8 cellular contexts compared by ENCODE assay signal in genomic region chr11:20360650-20361049, GRCh38. TPM values are rescaled to one million over a fixed set of nuclear protein-coding genes. Genes with fewer than 3 reads are reported as not detected.
DNase-seq lines count a peak whose midpoint lies in the region; ATAC-seq and TF ChIP-seq lines count a peak whose summit lies in the region.

No MANE protein-coding gene starts in this region.

- H3K27me3 Mint-ChIP-seq in effector memory CD8-positive, alpha-beta T cell = peaks cover 0 to 8% of the 10 kb centered on the region in 2 donors

- H3K27me3 ChIP-seq in thoracic aorta (replicated peaks; ENCODE audit: insufficient read depth) (no peaks in the 10 kb centered on the region), dorsolateral prefrontal cortex (no peaks in the 10 kb centered on the region)

- no peaks in the 10 kb centered on the region for H3K9me3 ChIP-seq in thoracic aorta

- peak; percentile 17 for ATAC-seq in effector memory CD8-positive, alpha-beta T cell (replicated peaks)
- no peak for ATAC-seq in thoracic aorta (ENCODE audit: insufficient number of reproducible peaks, low FRiP score, low read depth)

- no peaks in the 10 kb centered on the region for H3K36me3 ChIP-seq in thoracic aorta

- H3K27ac Mint-ChIP-seq in effector memory CD8-positive, alpha-beta T cell = peak overlapping the region; percentile 38 to 93

- peak overlapping the region; percentile 12 for H3K4me3 ChIP-seq in thoracic aorta
- H3K4me3 ChIP-seq in dorsolateral prefrontal cortex = no peak overlapping the region

- peaks cover 3 to 22% of the 10 kb centered on the region in 2 donors for H3K4me1 ChIP-seq in thoracic aorta (ENCODE audit: control insufficient read depth in 1 of 2, low read depth in 2 of 2)

- no peaks in the 10 kb centered on the region for H3K9me3 Mint-ChIP-seq in effector memory CD8-positive, alpha-beta T cell

- intact Hi-C loops in dorsolateral prefrontal cortex (cut with DNase I) = no loop called here

- DNase-seq in activated naive CD4-positive, alpha-beta T cell treated with Interleukin-2 at 50 U/mL for 16 hours = peak; percentile 19
- DNase-seq in activated naive CD4-positive, alpha-beta T cell (lab: John Stamatoyannopoulos, UW) = no peak
- DNase-seq in RPMI7951 (ENCODE audit: low read depth) = peak; percentile 64
- peak in 2 of 3 experiments; percentile 15 to 33 for DNase-seq in effector memory CD8-positive, alpha-beta T cell
- no peak for DNase-seq in thoracic aorta (ENCODE audit: low spot score)
- DNase-seq in retina = no peak
- no peak for DNase-seq in DMS 273 (lab: John Stamatoyannopoulos, UW; ENCODE audit: unreplicated experiment)
- no peak for DNase-seq in dorsolateral prefrontal cortex

- H3K4me1 Mint-ChIP-seq in effector memory CD8-positive, alpha-beta T cell (ENCODE audit: low read depth in 2 of 2) = peaks cover 30 to 39% of the 10 kb centered on the region in 2 donors

- peaks cover 11% of the 10 kb centered on the region for H3K36me3 Mint-ChIP-seq in effector memory CD8-positive, alpha-beta T cell (ENCODE audit: insufficient read depth)

- no peak for TF ChIP-seq CTCF in thoracic aorta (IDR thresholded peaks at IDR 0.05)
- no peak for TF ChIP-seq CTCF in dorsolateral prefrontal cortex (IDR thresholded peaks at IDR 0.05 in 54 of 56, conservative IDR thresholded peaks at IDR 0.05 in 2 of 56; ENCODE audit: low read depth in 1 of 56, partially characterized antibody in 56 of 56)

- peak overlapping the region; percentile 56 to 75 for H3K4me3 Mint-ChIP-seq in effector memory CD8-positive, alpha-beta T cell

- H3K27ac ChIP-seq in thoracic aorta (no peak overlapping the region), dorsolateral prefrontal cortex (no peak overlapping the region)

RNA-seq across cellular contexts. Expression of gene HTATIP2, which starts 2.9 kb away (rescaled TPM):
- 54.5 and 67.4 TPM in 2 replicates for total RNA-seq in RPMI7951 (2014; rRNA removed; shearing (Covaris generic))
- total RNA-seq in thoracic aorta (10 to 100 TPM; 29.0 to 29.9 TPM), dorsolateral prefrontal cortex (10 to 100 TPM; 12.7 to 59.9 (median 25.5) TPM)

RNA-seq across cellular contexts. Expression of gene PRMT3, which starts 26.9 kb away (rescaled TPM):
- total RNA-seq in RPMI7951 (2014; rRNA removed; shearing (Covaris generic)) = 14.6 and 18.3 TPM in 2 replicates
- 10 to 100 TPM in 1 of 2 donors, 1 to 10 TPM in 1; 7.9 to 21.0 TPM for total RNA-seq in thoracic aorta
- total RNA-seq in dorsolateral prefrontal cortex = 10 to 100 TPM; 12.6 to 34.9 (median 19.9) TPM

Comparison
In these comparisons a context has a peak if more than half of its experiments do, and no peak if none do; other contexts are left out.
1. DNase-seq: peak in activated naive CD4-positive, alpha-beta T cell treated with Interleukin-2 at 50 U/mL for 16 hours (single experiment), RPMI7951 (single experiment) and effector memory CD8-positive, alpha-beta T cell (2 of 3); none in activated naive CD4-positive, alpha-beta T cell (0 of 4), thoracic aorta (single experiment), retina (single experiment), DMS 273 (single experiment) and dorsolateral prefrontal cortex (0 of 10).